Comparison of ENCODE assay signal across 8 cellular contexts in genomic region chr11:68211546-68211945, GRCh38. TPM values are rescaled to one million over a fixed set of nuclear protein-coding genes. Genes with fewer than 3 reads are reported as not detected.
DNase-seq lines count a peak whose midpoint lies in the region; ATAC-seq and TF ChIP-seq lines count a peak whose summit lies in the region.

No MANE protein-coding gene starts in this region.

- peak overlapping the region in 1 of 2 donors; percentile 93 for H3K4me3 ChIP-seq in stomach smooth muscle (ENCODE audit: low read length in 2 of 2)

- no peak for TF ChIP-seq CTCF in GM13977 (IDR thresholded peaks at IDR 0.05; ENCODE audit: extremely low read depth, insufficient read depth, missing control alignments)

- CTCF ChIA-PET in activated CD4-positive, alpha-beta T cell treated with anti-CD3 and anti-CD28 coated beads for 36 hours (lab: Charles Lee), result interaction anchor here (0.7 to 1.7 kb wide), 8 partner anchors 9 to 110 kb away, joined by 3 to 6 read pairs (median 4); no protein-coding TSS in a partner anchor

- no peaks in the 10 kb centered on the region for H3K36me3 ChIP-seq in stomach smooth muscle (ENCODE audit: control insufficient read depth in 2 of 2, insufficient read depth in 2 of 2, low read length in 2 of 2)

- peaks cover 55% of the 10 kb centered on the region for H3K4me1 Mint-ChIP-seq in activated CD4-positive, alpha-beta T cell treated with anti-CD3 and anti-CD28 coated beads for 36 hours
- peaks cover 65% of the 10 kb centered on the region for H3K4me1 Mint-ChIP-seq in activated naive CD4-positive, alpha-beta T cell treated with anti-CD3 and anti-CD28 coated beads, Interleukin-2, amount 50 U/mL, for 24 hours

- DNase-seq in activated CD4-positive, alpha-beta T cell treated with anti-CD3 and anti-CD28 coated beads for 36 hours, result peak; percentile 32
- DNase-seq in activated CD4-positive, alpha-beta T cell treated with anti-CD3 and anti-CD28 coated beads, Interleukin-2, amount 50 U/mL, for 4 hours, result no peak
- DNase-seq in kidney tubule cell (ENCODE audit: low spot score) (peak; percentile 42), NCI-H446 (lab: John Stamatoyannopoulos, UW) (no peak), GM13977 (ENCODE audit: low spot score) (no peak)
- DNase-seq in stimulated activated CD8-positive, alpha-beta memory T cell treated with anti-CD3 and anti-CD28 coated beads, Interleukin-4, amount 100 ng/mL, for 48 hours, result no peak

- no peaks in the 10 kb centered on the region for H3K27me3 ChIP-seq in stomach smooth muscle (ENCODE audit: control insufficient read depth in 1 of 2, insufficient read depth in 2 of 2, low read length in 2 of 2)

- POLR2A ChIA-PET in activated CD4-positive, alpha-beta T cell treated with anti-CD3 and anti-CD28 coated beads for 36 hours (lab: Charles Lee), result no interaction called here

- H3K4me3 Mint-ChIP-seq in activated CD4-positive, alpha-beta T cell treated with anti-CD3 and anti-CD28 coated beads for 36 hours, result peak overlapping the region; percentile 90
- H3K4me3 Mint-ChIP-seq in activated naive CD4-positive, alpha-beta T cell treated with anti-CD3 and anti-CD28 coated beads, Interleukin-2, amount 50 U/mL, for 24 hours, result peak overlapping the region; percentile 96

- peak overlapping the region; percentile 56 for H3K27ac Mint-ChIP-seq in activated CD4-positive, alpha-beta T cell treated with anti-CD3 and anti-CD28 coated beads for 36 hours
- H3K27ac Mint-ChIP-seq in activated naive CD4-positive, alpha-beta T cell treated with anti-CD3 and anti-CD28 coated beads, Interleukin-2, amount 50 U/mL, for 24 hours, result peak overlapping the region; percentile 94

- H3K9ac ChIP-seq in stomach smooth muscle (ENCODE audit: low read length in 2 of 2), result peak overlapping the region; percentile 51 to 86

- in situ Hi-C loops in GM13977 (cut with MboI; ENCODE audit: low pct_unique_long_range_greater_than_20kb, low sequenced_read_pairs, unreplicated experiment), result no loop called here

- H3K9me3 ChIP-seq in stomach smooth muscle (ENCODE audit: control insufficient read depth in 2 of 2, low read length in 2 of 2), result no peaks in the 10 kb centered on the region

- peaks cover 2% of the 10 kb centered on the region for H3K36me3 Mint-ChIP-seq in activated CD4-positive, alpha-beta T cell treated with anti-CD3 and anti-CD28 coated beads for 36 hours (ENCODE audit: low read depth)
- no peaks in the 10 kb centered on the region for H3K36me3 Mint-ChIP-seq in activated naive CD4-positive, alpha-beta T cell treated with anti-CD3 and anti-CD28 coated beads, Interleukin-2, amount 50 U/mL, for 24 hours

- no peak for ATAC-seq in activated CD4-positive, alpha-beta T cell treated with anti-CD3 and anti-CD28 coated beads for 36 hours

- peaks cover 46% of the 10 kb centered on the region for H3K4me1 ChIP-seq in stomach smooth muscle (ENCODE audit: control insufficient read depth, insufficient read depth, low read length)

- H3K27ac ChIP-seq in stomach smooth muscle (ENCODE audit: low read length), result no peak overlapping the region

- H3K9me3 Mint-ChIP-seq in activated CD4-positive, alpha-beta T cell treated with anti-CD3 and anti-CD28 coated beads for 36 hours (ENCODE audit: low read depth), result no peaks in the 10 kb centered on the region
- H3K9me3 Mint-ChIP-seq in activated naive CD4-positive, alpha-beta T cell treated with anti-CD3 and anti-CD28 coated beads, Interleukin-2, amount 50 U/mL, for 24 hours, result no peaks in the 10 kb centered on the region

- intact Hi-C loops in activated CD4-positive, alpha-beta T cell treated with anti-CD3 and anti-CD28 coated beads for 36 hours (cut with DNase I, micrococcal nuclease), result loop anchor here in 1 of 2 experiments (5.0 kb wide), 1 partner anchor 631 kb away; the partner anchor contains the start of gene CPT1A

- peaks cover 2% of the 10 kb centered on the region for H3K27me3 Mint-ChIP-seq in activated CD4-positive, alpha-beta T cell treated with anti-CD3 and anti-CD28 coated beads for 36 hours
- no peaks in the 10 kb centered on the region for H3K27me3 Mint-ChIP-seq in activated naive CD4-positive, alpha-beta T cell treated with anti-CD3 and anti-CD28 coated beads, Interleukin-2, amount 50 U/mL, for 24 hours

RNA-seq across cellular contexts. Expression of gene KMT5B, which starts 1.6 kb away (rescaled TPM):
- 10 to 100 TPM; 22.9 to 23.1 TPM for total RNA-seq in activated CD4-positive, alpha-beta T cell treated with anti-CD3 and anti-CD28 coated beads for 36 hours

Comparison
In these comparisons a context has a peak if more than half of its experiments do, and no peak if none do; other contexts are left out.
1. DNase-seq: peak in activated CD4-positive, alpha-beta T cell treated with anti-CD3 and anti-CD28 coated beads for 36 hours (single experiment) and kidney tubule cell (single experiment); none in activated CD4-positive, alpha-beta T cell treated with anti-CD3 and anti-CD28 coated beads, Interleukin-2, amount 50 U/mL, for 4 hours (0 of 2), NCI-H446 (0 of 2), stimulated activated CD8-positive, alpha-beta memory T cell treated with anti-CD3 and anti-CD28 coated beads, Interleukin-4, amount 100 ng/mL, for 48 hours (single experiment) and GM13977 (single experiment).